11 cellular contexts compared by ENCODE assay signal in genomic region chr2:102155703-102156515, GRCh38. TPM values are rescaled to one million over a fixed set of nuclear protein-coding genes. Genes with fewer than 3 reads are reported as not detected.
A peak's percentile ranks its signal among the peaks of the same experiment; 100 is the strongest.
DNase-seq lines count a peak whose midpoint lies in the region; ATAC-seq and TF ChIP-seq lines count a peak whose summit lies in the region.
"Had no signal": no experiment of that assay in that cellular context is flagged by ENCODE, and none has a peak within 500 bp of the region (broad histone marks: within the 10 kb centered on the region; RNA-seq: fewer than 3 reads in every experiment).

No MANE protein-coding gene starts in this region.

- H3K9me3 ChIP-seq in adrenal gland (replicated peaks in 1 of 3) (no peaks in the 10 kb centered on the region), skeletal muscle tissue (ENCODE audit: control insufficient read depth in 3 of 3, low read length in 3 of 3) (no peaks in the 10 kb centered on the region)

- H3K27me3 ChIP-seq in adrenal gland (no peaks in the 10 kb centered on the region), skeletal muscle tissue (ENCODE audit: control insufficient read depth in 3 of 3, insufficient read depth in 3 of 3, low read length in 3 of 3) (no peaks in the 10 kb centered on the region)

- no peak for TF ChIP-seq CTCF in adrenal gland (IDR thresholded peaks at IDR 0.05)

- peak; percentile 49 for DNase-seq in GM03348 (ENCODE audit: low spot score)
- DNase-seq in adrenal gland = peak; percentile 46 to 86 (median 72)
- no peak for DNase-seq in left cardiac atrium
- no peak for DNase-seq in ACHN
- no peak for DNase-seq in cortex of kidney (lab: John Stamatoyannopoulos, UW)
- DNase-seq in effector CD4-positive, alpha-beta T cell = no peak
- DNase-seq: activated CD4-positive, alpha-beta T cell treated with anti-CD3 and anti-CD28 coated beads for 1 hour; activated naive CD4-positive, alpha-beta T cell treated with anti-CD3 and anti-CD28 coated beads, Interleukin-2, amount 10 ng/mL, durations not matched to agents 7 days and 5 days; NCI-H1417 had no signal

- H3K27ac ChIP-seq in adrenal gland = peak overlapping the region; percentile 40 to 89 (median 85)
- H3K27ac ChIP-seq in skeletal muscle tissue (ENCODE audit: low read depth, low read length) = peak overlapping the region; percentile 67

- WGBS in adrenal gland, 4 donors = 38 to 51% (median 42%) methylated on average over 6 of the region's 6 CpGs

- no peak overlapping the region for H3K9ac ChIP-seq in skeletal muscle tissue (ENCODE audit: low read depth in 1 of 3, low read length in 3 of 3)

- peak; percentile 41 to 65 for ATAC-seq in left cardiac atrium
- no peak for ATAC-seq in HG03095 (IDR thresholded peaks at IDR 0.05; ENCODE audit: unreplicated experiment)

- H3K36me3 ChIP-seq in adrenal gland (replicated peaks in 1 of 2) (peaks cover 0 to 9% of the 10 kb centered on the region in 2 donors), skeletal muscle tissue (ENCODE audit: control insufficient read depth in 3 of 3, insufficient read depth in 3 of 3, low read length in 3 of 3) (peaks cover 25 to 35% (median 35%) of the 10 kb centered on the region in 3 donors)

- H3K4me1 ChIP-seq in adrenal gland (replicated peaks in 1 of 2) (peaks cover 40 to 41% of the 10 kb centered on the region in 2 donors), skeletal muscle tissue (ENCODE audit: control insufficient read depth in 3 of 3, insufficient read depth in 3 of 3, low read length in 3 of 3) (peaks cover 8 to 21% (median 9%) of the 10 kb centered on the region in 3 donors)

- H3K4me3 ChIP-seq in adrenal gland (no peak overlapping the region), skeletal muscle tissue (ENCODE audit: low read length in 3 of 3) (no peak overlapping the region)

- intact Hi-C loops in adrenal gland (cut with DNase I) = no loop called here
- intact Hi-C loops in left cardiac atrium (cut with DNase I) = no loop called here

- no peak for TF ChIP-seq POLR2A in adrenal gland (IDR thresholded peaks at IDR 0.05)

- in situ Hi-C loops in ACHN (cut with HindIII; ENCODE audit: low pct_ligation_motif_present, low pct_unique_long_range_greater_than_20kb, low sequenced_read_pairs) = no loop called here

RNA-seq across cellular contexts. Expression of gene IL1R1, which starts 13.4 kb away (rescaled TPM):
- 100 to 1,000 TPM in 6 of 8 donors, 10 to 100 TPM in 2; 82.1 to 153 (median 136) TPM for total RNA-seq in adrenal gland
- 100 to 1,000 TPM in 1 of 3 donors, 10 to 100 TPM in 2; 58.7 to 122 (median 59.2) TPM for polyA plus RNA-seq in adrenal gland
- 100 to 1,000 TPM in 1 of 2 donors, 10 to 100 TPM in 1; 60.8 to 124 TPM for total RNA-seq in left cardiac atrium
- total RNA-seq in skeletal muscle tissue = 6.3 TPM

RNA-seq across cellular contexts. Expression of gene IL1RL2, which starts 30.9 kb away (rescaled TPM):
- 1 to 10 TPM; 1.1 to 4.6 (median 1.9) TPM for total RNA-seq in adrenal gland
- 1 to 10 TPM; 1.2 to 4.0 (median 1.5) TPM for polyA plus RNA-seq in adrenal gland
- total RNA-seq in left cardiac atrium = 1 to 10 TPM in 1 of 2 donors, under 1 TPM in 1; 0.15 to 1.4 TPM
- not detected for total RNA-seq in skeletal muscle tissue

Comparison
In these comparisons a context has a peak if more than half of its experiments do, and no peak if none do; other contexts are left out.
1. DNase-seq: peak in GM03348 (single experiment) and adrenal gland (7 of 7); none in left cardiac atrium (single experiment), ACHN (single experiment), cortex of kidney (single experiment) and effector CD4-positive, alpha-beta T cell (single experiment).